ENCODE assay signal across 1 cellular context in genomic region chr4:141220655-141221605, GRCh38.
A peak's percentile ranks its signal among the peaks of the same experiment; 100 is the strongest.
TF ChIP-seq lines count a peak whose summit lies in the region.

TSS of gene ZNF330 (plus strand) at chr4:141220895. CDS start at chr4:141222372, 1,477 bp downstream.

TF ChIP-seq in GM12878, 131 proteins besides CTCF, POLR2A, EP300 and RAD21 (continued from another document and continues in another):
- TF ChIP-seq CEBPZ (IDR thresholded peaks at IDR 0.05; ENCODE audit: low read depth, low read length) (no peak), E4F1 (IDR thresholded peaks at IDR 0.05; ENCODE audit: borderline replicate concordance, partially characterized antibody) (peak; percentile 99), MTA3 (IDR thresholded peaks at IDR 0.05; ENCODE audit: borderline replicate concordance, low read length) (no peak), BCL11A (IDR thresholded peaks at IDR 0.05; ENCODE audit: low read depth, low read length) (no peak), CEBPB (IDR thresholded peaks at IDR 0.05; ENCODE audit: borderline replicate concordance in 1 of 2, low read depth in 2 of 2, low read length in 2 of 2) (no peak), ZZZ3 (IDR thresholded peaks at IDR 0.05; ENCODE audit: control insufficient read depth, insufficient read length, low read depth) (no peak), SUPT20H (IDR thresholded peaks at IDR 0.05; ENCODE audit: borderline replicate concordance, control insufficient read depth, low read depth, low read length) (no peak), TCF3 (IDR thresholded peaks at IDR 0.05; ENCODE audit: borderline replicate concordance, insufficient read depth, low read depth, low read length) (no peak), NRF1 (conservative IDR thresholded peaks at IDR 0.05; ENCODE audit: low read depth, low read length) (no peak), E2F8 (IDR thresholded peaks at IDR 0.05; ENCODE audit: low read depth, partially characterized antibody) (no peak), SIX5 (IDR thresholded peaks at IDR 0.05; ENCODE audit: low read depth, low read length, severe bottlenecking) (no peak), ATF3 (IDR thresholded peaks at IDR 0.05; ENCODE audit: borderline replicate concordance, extremely low read depth, low read depth, low read length) (peak; percentile 11; the same call in 1 of the 2 replicates), CHD1 (IDR thresholded peaks at IDR 0.05; ENCODE audit: low read depth, low read length) (no peak), HDGF (IDR thresholded peaks at IDR 0.05) (no peak), KDM1A (IDR thresholded peaks at IDR 0.05; ENCODE audit: borderline replicate concordance) (no peak), MYC (IDR thresholded peaks at IDR 0.05; ENCODE audit: insufficient read depth, insufficient read length, insufficient replicate concordance, low read length, severe bottlenecking) (peak; percentile 65), HDAC2 (IDR thresholded peaks at IDR 0.05) (no peak), USF1 (IDR thresholded peaks at IDR 0.05; ENCODE audit: borderline replicate concordance, extremely low read length, insufficient read depth, low read depth, low read length) (no peak), MLLT1 (IDR thresholded peaks at IDR 0.05) (0 out of 2 replicates have a peak, but pooled peaks have one; percentile 38), EGR1 (IDR thresholded peaks at IDR 0.05; ENCODE audit: borderline replicate concordance in 1 of 2, low read depth in 2 of 2, low read length in 2 of 2) (peak in 1 of 2 experiments; percentile 87; a peak in 2 of 3 replicates), BMI1 (IDR thresholded peaks at IDR 0.05; ENCODE audit: borderline replicate concordance) (no peak), MXI1 (IDR thresholded peaks at IDR 0.05; ENCODE audit: low read depth, low read length) (peak; percentile 57), ZNF592 (IDR thresholded peaks at IDR 0.05) (no peak), KAT2A (conservative IDR thresholded peaks at IDR 0.05; ENCODE audit: control insufficient read depth, low read depth, low read length) (no peak), GATAD2B (conservative IDR thresholded peaks at IDR 0.05; ENCODE audit: low read depth) (peak; percentile 73; the same call in 1 of the 2 replicates), RFX5 (IDR thresholded peaks at IDR 0.05; ENCODE audit: low read depth, low read length) (peak; percentile 81), EED (IDR thresholded peaks at IDR 0.05; ENCODE audit: low read depth) (peak; percentile 42; the same call in 1 of the 2 replicates), GABPA (IDR thresholded peaks at IDR 0.05; ENCODE audit: low read depth) (peak; percentile 67), LARP7 (IDR thresholded peaks at IDR 0.05) (0 out of 2 replicates have a peak, but pooled peaks have one; percentile 67), TBL1XR1 (IDR thresholded peaks at IDR 0.05; ENCODE audit: low read depth, low read length) (no peak), CREB1 (IDR thresholded peaks at IDR 0.05; ENCODE audit: low read depth) (peak; percentile 97), ZBTB40 (IDR thresholded peaks at IDR 0.05; ENCODE audit: borderline replicate concordance) (peak; percentile 36; the same call in 1 of the 2 replicates), RUNX3 (IDR thresholded peaks at IDR 0.05; ENCODE audit: low read length) (peak; percentile 62), RAD51 (IDR thresholded peaks at IDR 0.05) (peak; percentile 30; the same call in 1 of the 2 replicates), ASH2L (IDR thresholded peaks at IDR 0.05; ENCODE audit: borderline replicate concordance, low read depth) (peak; percentile 95; the same call in 1 of the 2 replicates), HSF1 (IDR thresholded peaks at IDR 0.05; ENCODE audit: low read depth, low read length) (no peak)
